8 cellular contexts compared by ENCODE assay signal in the genomic region with DNA sequence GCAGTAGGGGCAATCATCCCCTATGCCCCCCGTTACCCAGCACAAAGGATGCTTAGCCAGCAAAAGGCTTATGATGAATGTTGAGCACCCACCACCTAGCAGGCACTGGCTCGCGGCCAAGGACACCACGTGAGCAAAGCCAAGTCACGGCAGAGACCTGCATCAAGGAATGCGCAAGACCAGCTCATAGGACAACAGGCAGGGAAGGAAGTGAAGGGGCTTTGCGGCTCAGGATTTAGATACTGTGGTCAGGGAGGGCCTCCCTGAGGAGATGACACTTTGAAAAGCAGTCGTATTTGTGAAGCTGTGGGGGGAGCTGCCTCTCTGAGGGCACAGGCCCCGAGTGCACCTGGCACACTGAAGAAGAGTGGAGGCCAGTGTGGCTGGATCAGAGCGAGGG. TPM values are rescaled to one million over a fixed set of nuclear protein-coding genes. Genes with fewer than 3 reads are reported as not detected.
DNase-seq lines count a peak whose midpoint lies in the region; ATAC-seq and TF ChIP-seq lines count a peak whose summit lies in the region.

No MANE protein-coding gene starts in this region.

- no peaks in the 10 kb centered on the region for H3K9me3 ChIP-seq in Peyer's patch

- DNase-seq in HK-2 (ENCODE audit: unreplicated experiment) (peak; percentile 82), Peyer's patch (peak in 2 of 3 donors; percentile 76 to 81), islet precursor cell (peak; percentile 64), GOT3 (lab: John Stamatoyannopoulos, UW) (no peak)
- peak; percentile 70 for DNase-seq in activated naive CD8-positive, alpha-beta T cell treated with anti-CD3 and anti-CD28 coated beads for 36 hours
- DNase-seq in stimulated activated naive CD8-positive, alpha-beta T cell treated with anti-CD3 and anti-CD28 coated beads, Interleukin-15, Interleukin-2, amounts not matched to agents 100 U/mL and 50 U/mL, for 24 hours, result peak; percentile 76

- H3K36me3 Mint-ChIP-seq in activated naive CD8-positive, alpha-beta T cell treated with anti-CD3 and anti-CD28 coated beads for 36 hours, result peaks cover 25% of the 10 kb centered on the region

- TF ChIP-seq POLR2A in Peyer's patch (IDR thresholded peaks at IDR 0.05), result no peak

- peak overlapping the region; percentile 36 for H3K4me3 Mint-ChIP-seq in activated naive CD8-positive, alpha-beta T cell treated with anti-CD3 and anti-CD28 coated beads for 36 hours

- peak; percentile 6 for ATAC-seq in stimulated activated naive CD8-positive, alpha-beta T cell treated with anti-CD3 and anti-CD28 coated beads, Interleukin-15, Interleukin-2, amounts not matched to agents 100 U/mL and 50 U/mL, for 24 hours
- ATAC-seq in HG02884 (IDR thresholded peaks at IDR 0.05; ENCODE audit: unreplicated experiment), result no peak
- ATAC-seq in HG03139 (IDR thresholded peaks at IDR 0.05; ENCODE audit: unreplicated experiment), result no peak

- TF ChIP-seq CTCF in Peyer's patch (IDR thresholded peaks at IDR 0.05), result no peak

- no peaks in the 10 kb centered on the region for H3K27me3 ChIP-seq in Peyer's patch

- H3K4me1 ChIP-seq in Peyer's patch, result peaks cover 4 to 71% (median 40%) of the 10 kb centered on the region in 4 donors

- peaks cover 90% of the 10 kb centered on the region for H3K4me1 Mint-ChIP-seq in activated naive CD8-positive, alpha-beta T cell treated with anti-CD3 and anti-CD28 coated beads for 36 hours

- peak overlapping the region; percentile 96 for H3K27ac Mint-ChIP-seq in activated naive CD8-positive, alpha-beta T cell treated with anti-CD3 and anti-CD28 coated beads for 36 hours

- no peaks in the 10 kb centered on the region for H3K27me3 Mint-ChIP-seq in activated naive CD8-positive, alpha-beta T cell treated with anti-CD3 and anti-CD28 coated beads for 36 hours

- H3K27ac ChIP-seq in Peyer's patch, result peak overlapping the region; percentile 53 to 85 (median 68)

- no peaks in the 10 kb centered on the region for H3K9me3 Mint-ChIP-seq in activated naive CD8-positive, alpha-beta T cell treated with anti-CD3 and anti-CD28 coated beads for 36 hours

- no peak overlapping the region for H3K4me3 ChIP-seq in Peyer's patch

- no peaks in the 10 kb centered on the region for H3K36me3 ChIP-seq in Peyer's patch

RNA-seq across cellular contexts. Expression of a gene that starts 32.8 kb away (rescaled TPM):
- total RNA-seq in Peyer's patch, result 10 to 100 TPM in 2 of 4 donors, 1 to 10 TPM in 2; 4.4 to 37.1 (median 8.4) TPM
- 10 to 100 TPM; 58.5 to 59.4 TPM for total RNA-seq in activated naive CD8-positive, alpha-beta T cell treated with anti-CD3 and anti-CD28 coated beads for 36 hours
